Comparison of ENCODE assay signal across 15 cellular contexts in genomic region chr18:76805221-76805620, GRCh38. TPM values are rescaled to one million over a fixed set of nuclear protein-coding genes. Genes with fewer than 3 reads are reported as not detected.
DNase-seq lines count a peak whose midpoint lies in the region; ATAC-seq, FAIRE-seq and TF ChIP-seq lines count a peak whose summit lies in the region.
"Had no signal": no experiment of that assay in that cellular context is flagged by ENCODE, and none has a peak within 500 bp of the region (broad histone marks: within the 10 kb centered on the region; RNA-seq: fewer than 3 reads in every experiment).

No MANE protein-coding gene starts in this region.

- 64 to 70% (median 66%) methylated on average over 7 of the region's 7 CpGs for WGBS in small intestine, 3 donors

- H3K27me3 ChIP-seq in small intestine (ENCODE audit: control insufficient read depth in 2 of 2, insufficient read depth in 2 of 2, low read length in 2 of 2), result peaks cover 0 to 3% of the 10 kb centered on the region in 2 donors

- no peak overlapping the region for H3K27ac Mint-ChIP-seq in activated CD4-positive, alpha-beta T cell treated with anti-CD3 and anti-CD28 coated beads for 36 hours
- no peak overlapping the region for H3K27ac Mint-ChIP-seq in natural killer cell
- H3K27ac Mint-ChIP-seq: activated CD4-positive, alpha-beta memory T cell treated with anti-CD3 and anti-CD28 coated beads for 36 hours; effector memory CD8-positive, alpha-beta T cell; nephron; T-cell had no signal

- no peaks in the 10 kb centered on the region for H3K79me2 ChIP-seq in OCI-LY7 (ENCODE audit: insufficient read depth, low read depth, low read length)

- H2AFZ ChIP-seq in OCI-LY7 (ENCODE audit: low read length), result no peak overlapping the region

- H3K27me3 Mint-ChIP-seq in activated CD4-positive, alpha-beta T cell treated with anti-CD3 and anti-CD28 coated beads for 36 hours, result peaks cover 4% of the 10 kb centered on the region
- H3K27me3 Mint-ChIP-seq in natural killer cell (ENCODE audit: low read depth in 2 of 2), result peaks cover 0 to 2% of the 10 kb centered on the region in 2 donors

- no peak overlapping the region for H3K4me3 ChIP-seq in OCI-LY7 (ENCODE audit: low read depth, low read length, poor library complexity, severe bottlenecking)
- no peak overlapping the region for H3K4me3 ChIP-seq in epithelial cell of esophagus (ENCODE audit: low read length)
- no peak overlapping the region for H3K4me3 ChIP-seq in small intestine (ENCODE audit: low read depth in 1 of 2, low read length in 2 of 2)

- H3K9me3 ChIP-seq in OCI-LY7 (ENCODE audit: low read length), result no peaks in the 10 kb centered on the region
- H3K9me3 ChIP-seq in small intestine (ENCODE audit: control insufficient read depth, low read depth), result no peaks in the 10 kb centered on the region

- H3K4me1 ChIP-seq in OCI-LY7 (ENCODE audit: insufficient read depth, low read length, poor library complexity, severe bottlenecking), result peaks cover 3% of the 10 kb centered on the region
- H3K4me1 ChIP-seq in small intestine (ENCODE audit: control insufficient read depth in 2 of 2, insufficient read depth in 1 of 2, low read depth in 1 of 2, low read length in 1 of 2), result no peaks in the 10 kb centered on the region

- H3K4me3 Mint-ChIP-seq in activated CD4-positive, alpha-beta T cell treated with anti-CD3 and anti-CD28 coated beads for 36 hours, result no peak overlapping the region
- no peak overlapping the region for H3K4me3 Mint-ChIP-seq in natural killer cell
- H3K4me3 Mint-ChIP-seq: activated CD4-positive, alpha-beta memory T cell treated with anti-CD3 and anti-CD28 coated beads for 36 hours; effector memory CD8-positive, alpha-beta T cell; nephron; T-cell had no signal

- TF ChIP-seq CTCF in OCI-LY7 (conservative IDR thresholded peaks at IDR 0.05; ENCODE audit: low read length) (peak; percentile 29; the same call in 1 of the 2 replicates), epithelial cell of esophagus (IDR thresholded peaks at IDR 0.05; ENCODE audit: insufficient read depth, low read depth, low read length, missing control alignments) (peak; percentile 12), natural killer cell (IDR thresholded peaks at IDR 0.05) (no peak)

- peaks cover 13% of the 10 kb centered on the region for H3K4me1 Mint-ChIP-seq in activated CD4-positive, alpha-beta T cell treated with anti-CD3 and anti-CD28 coated beads for 36 hours
- H3K4me1 Mint-ChIP-seq in natural killer cell, result peaks cover 6 to 17% of the 10 kb centered on the region in 2 donors
- H3K4me1 Mint-ChIP-seq: nephron had no signal

- POLR2A ChIA-PET in activated CD4-positive, alpha-beta T cell treated with anti-CD3 and anti-CD28 coated beads for 36 hours (lab: Charles Lee), result no interaction called here
- POLR2A ChIA-PET in OCI-LY7 (lab: Charles Lee), result no interaction called here

- DNase-seq in activated CD4-positive, alpha-beta T cell treated with anti-CD3 and anti-CD28 coated beads for 36 hours, result no peak
- DNase-seq in activated CD4-positive, alpha-beta T cell treated with anti-CD3 and anti-CD28 coated beads, Interleukin-2, amount 50 U/mL, for 1 hour, result no peak
- DNase-seq in OCI-LY7 (ENCODE audit: low spot score), result no peak
- DNase-seq in epithelial cell of esophagus (ENCODE audit: low read depth), result peak; percentile 74
- DNase-seq in small intestine, result peak; percentile 9
- DNase-seq in amniotic stem cell (lab: John Stamatoyannopoulos, UW), result no peak
- no peak for DNase-seq in natural killer cell
- DNase-seq: activated CD4-positive, alpha-beta memory T cell treated with anti-CD3 and anti-CD28 coated beads for 36 hours; effector memory CD8-positive, alpha-beta T cell; NCI-H524; stimulated activated naive CD8-positive, alpha-beta T cell treated with anti-CD3 and anti-CD28 coated beads, Interleukin-15, Interleukin-2, amounts not matched to agents 100 U/mL and 50 U/mL, for 24 hours; T-cell had no signal

- no peaks in the 10 kb centered on the region for H3K36me3 ChIP-seq in OCI-LY7 (ENCODE audit: insufficient read depth, low read length)
- no peaks in the 10 kb centered on the region for H3K36me3 ChIP-seq in small intestine (ENCODE audit: control insufficient read depth in 2 of 2, insufficient read depth in 2 of 2, low read length in 2 of 2)

- H3K27ac ChIP-seq in OCI-LY7 (ENCODE audit: low read depth, low read length, poor library complexity, severe bottlenecking), result no peak overlapping the region
- H3K27ac ChIP-seq in small intestine (ENCODE audit: low read depth in 1 of 2, low read length in 1 of 2), result no peak overlapping the region

- ATAC-seq in activated CD4-positive, alpha-beta T cell treated with anti-CD3 and anti-CD28 coated beads for 36 hours, result peak; percentile 16
- ATAC-seq in HG03571 (IDR thresholded peaks at IDR 0.05; ENCODE audit: unreplicated experiment) (no peak), natural killer cell (no peak)
- ATAC-seq: effector memory CD8-positive, alpha-beta T cell; stimulated activated naive CD8-positive, alpha-beta T cell treated with anti-CD3 and anti-CD28 coated beads, Interleukin-15, Interleukin-2, amounts not matched to agents 100 U/mL and 50 U/mL, for 24 hours; T-cell had no signal

- intact Hi-C loops in activated CD4-positive, alpha-beta T cell treated with anti-CD3 and anti-CD28 coated beads for 36 hours (cut with DNase I, micrococcal nuclease), result no loop called here
- intact Hi-C loops in OCI-LY7 (cut with micrococcal nuclease; ENCODE audit: unreplicated experiment), result no loop called here
- intact Hi-C loops in natural killer cell (cut with micrococcal nuclease), result no loop called here

- no peaks in the 10 kb centered on the region for H3K9me2 ChIP-seq in OCI-LY7 (ENCODE audit: insufficient read depth, low read length)

- no peak for FAIRE-seq in small intestine (lab: Jason Lieb, UNC)

- peaks cover 10% of the 10 kb centered on the region for H3K36me3 Mint-ChIP-seq in activated CD4-positive, alpha-beta T cell treated with anti-CD3 and anti-CD28 coated beads for 36 hours (ENCODE audit: low read depth)
- no peaks in the 10 kb centered on the region for H3K36me3 Mint-ChIP-seq in natural killer cell
- H3K36me3 Mint-ChIP-seq: activated naive CD4-positive, alpha-beta T cell treated with anti-CD3 and anti-CD28 coated beads, Interleukin-2, amount 50 U/mL, for 72 hours had no signal

- CTCF ChIA-PET in activated CD4-positive, alpha-beta T cell treated with anti-CD3 and anti-CD28 coated beads for 36 hours (lab: Charles Lee), result no interaction called here
- CTCF ChIA-PET in OCI-LY7 (lab: Charles Lee; ENCODE audit: unreplicated experiment), result no interaction called here

- no peak overlapping the region for H3K4me2 ChIP-seq in OCI-LY7 (ENCODE audit: low read length)

- H4K20me1 ChIP-seq in OCI-LY7 (ENCODE audit: insufficient read depth, low read length), result no peaks in the 10 kb centered on the region

- no peaks in the 10 kb centered on the region for H3K9me3 Mint-ChIP-seq in activated CD4-positive, alpha-beta T cell treated with anti-CD3 and anti-CD28 coated beads for 36 hours (ENCODE audit: low read depth)
- H3K9me3 Mint-ChIP-seq in natural killer cell, result no peaks in the 10 kb centered on the region
- H3K9me3 Mint-ChIP-seq: activated CD4-positive, alpha-beta memory T cell treated with anti-CD3 and anti-CD28 coated beads for 36 hours; activated naive CD4-positive, alpha-beta T cell treated with anti-CD3 and anti-CD28 coated beads, Interleukin-2, amount 50 U/mL, for 72 hours; effector memory CD8-positive, alpha-beta T cell; nephron; T-cell had no signal

- no TSS peak for BruUV-seq in OCI-LY7 (replicated peaks; lab: Mats Ljungman, UMichigan)

RNA-seq across cellular contexts. Expression of gene ZNF236, which starts 17.1 kb away (rescaled TPM):
- 10 to 100 TPM; 13.7 to 25.7 TPM for total RNA-seq in activated CD4-positive, alpha-beta T cell treated with anti-CD3 and anti-CD28 coated beads for 36 hours
- total RNA-seq in OCI-LY7 (2014; rRNA removed; shearing (Covaris generic)), result 6.6 and 8.4 TPM in 2 replicates
- total RNA-seq in OCI-LY7 (2022) (15.1 and 16.1 TPM in 2 replicates), natural killer cell (10 to 100 TPM; 35.1 to 42.2 (median 39.7) TPM)
- 1 to 10 TPM; 1.4 to 2.6 (median 2.0) TPM for polyA plus RNA-seq in small intestine

Comparison
In these comparisons a context has a peak if more than half of its experiments do, and no peak if none do; other contexts are left out.
1. DNase-seq: peak in epithelial cell of esophagus (single experiment) and small intestine (single experiment); none in activated CD4-positive, alpha-beta T cell treated with anti-CD3 and anti-CD28 coated beads for 36 hours (single experiment), activated CD4-positive, alpha-beta T cell treated with anti-CD3 and anti-CD28 coated beads, Interleukin-2, amount 50 U/mL, for 1 hour (single experiment), OCI-LY7 (single experiment), amniotic stem cell (single experiment) and natural killer cell (single experiment).